In the genomic region with DNA sequence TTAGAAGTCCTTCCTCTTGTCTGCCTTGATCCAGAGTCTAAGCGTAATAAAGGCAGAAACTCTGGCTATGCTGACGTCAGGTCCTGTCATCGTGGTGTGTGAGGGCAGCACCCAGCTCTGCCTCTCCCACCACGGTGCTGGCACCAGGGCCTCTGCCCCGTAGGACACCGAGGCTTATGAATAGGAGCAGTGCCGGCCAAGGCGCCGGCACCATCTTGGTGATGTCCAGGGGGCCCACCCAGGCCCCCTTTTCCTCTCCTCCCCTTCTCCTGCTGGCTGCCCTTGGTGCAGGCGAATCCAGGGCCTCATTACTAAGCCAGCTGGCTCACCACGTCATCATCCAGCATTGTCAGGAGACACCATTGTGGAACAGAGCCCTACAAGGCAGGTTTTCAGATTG, we compare ENCODE assay signal across 15 cellular contexts.
A peak's percentile ranks its signal among the peaks of the same experiment; 100 is the strongest.
DNase-seq lines count a peak whose midpoint lies in the region; ATAC-seq, FAIRE-seq and TF ChIP-seq lines count a peak whose summit lies in the region.
"Had no signal": no experiment of that assay in that cellular context is flagged by ENCODE, and none has a peak within 500 bp of the region (broad histone marks: within the 10 kb centered on the region; RNA-seq: fewer than 3 reads in every experiment).

No MANE protein-coding gene starts in this region.

- WGBS in esophagus, 2 donors, result 38 to 48% methylated on average over 10 to 11 of the region's 11 CpGs
- 70% methylated on average over 11 of the region's 11 CpGs for WGBS in liver
- 54 to 74% (median 72%) methylated on average over 11 of the region's 11 CpGs for WGBS in small intestine, 3 donors

- peak overlapping the region; percentile 84 to 96 for H3K27ac ChIP-seq in esophagus (ENCODE audit: low read depth in 2 of 2, low read length in 1 of 2)
- peak overlapping the region; percentile 44 to 80 for H3K27ac ChIP-seq in liver (ENCODE audit: low read depth in 1 of 2, low read length in 2 of 2)
- H3K27ac ChIP-seq in small intestine (ENCODE audit: low read depth in 1 of 2, low read length in 1 of 2), result peak overlapping the region; percentile 64 to 85
- H3K27ac ChIP-seq: SK-N-MC had no signal

- H3K36me3 ChIP-seq in esophagus (ENCODE audit: control insufficient read depth in 2 of 2, insufficient read depth in 2 of 2, low read length in 1 of 2) (peaks cover 14 to 23% of the 10 kb centered on the region in 2 donors), liver (ENCODE audit: control insufficient read depth in 4 of 4, insufficient read depth in 3 of 4, low read depth in 1 of 4, low read length in 3 of 4) (peaks cover 14 to 62% (median 43%) of the 10 kb centered on the region in 4 donors), small intestine (ENCODE audit: control insufficient read depth in 2 of 2, insufficient read depth in 2 of 2, low read length in 2 of 2) (peaks cover 3 to 10% of the 10 kb centered on the region in 2 donors)

- no peak for TF ChIP-seq CTCF in liver (IDR thresholded peaks at IDR 0.05; ENCODE audit: low read depth, low read length, missing input control)

- peaks cover 13 to 25% of the 10 kb centered on the region in 2 donors for H3K4me1 ChIP-seq in esophagus (ENCODE audit: control insufficient read depth in 2 of 2, insufficient read depth in 2 of 2, low read length in 1 of 2)
- H3K4me1 ChIP-seq in liver (ENCODE audit: control insufficient read depth in 4 of 4, insufficient read depth in 4 of 4, low read length in 3 of 4), result peaks cover 18 to 82% (median 60%) of the 10 kb centered on the region in 4 donors
- H3K4me1 ChIP-seq in small intestine (ENCODE audit: control insufficient read depth in 2 of 2, insufficient read depth in 1 of 2, low read depth in 1 of 2, low read length in 1 of 2), result peaks cover 5 to 7% of the 10 kb centered on the region in 2 donors

- no peak for ATAC-seq in GM21529 (IDR thresholded peaks at IDR 0.05; ENCODE audit: unreplicated experiment)
- ATAC-seq: effector memory CD8-positive, alpha-beta T cell; naive thymus-derived CD8-positive, alpha-beta T cell had no signal

- no peak for TF ChIP-seq RAD21 in liver (IDR thresholded peaks at IDR 0.05)

- DNase-seq in LHCN-M2 (ENCODE audit: low read depth), result peak; percentile 44
- DNase-seq in small intestine, result peak; percentile 29
- DNase-seq in EL, result no peak
- no peak for DNase-seq in medulla oblongata (ENCODE audit: extremely low spot score)
- no peak for DNase-seq in stimulated activated CD8-positive, alpha-beta memory T cell treated with anti-CD3 and anti-CD28 coated beads, Interleukin-4, amount 100 ng/mL, for 48 hours
- DNase-seq: activated B cell treated with CpG ODN at 0.5 μM for 24 hours; effector memory CD8-positive, alpha-beta T cell; naive thymus-derived CD8-positive, alpha-beta T cell; NCI-H1694 treated with DMSO at 0.1 percent for 48 hours had no signal

- H3K27me3 ChIP-seq in esophagus (ENCODE audit: control insufficient read depth in 1 of 2, insufficient read depth in 2 of 2, low read length in 2 of 2) (no peaks in the 10 kb centered on the region), liver (ENCODE audit: control insufficient read depth in 4 of 4, insufficient read depth in 4 of 4, low read length in 3 of 4) (no peaks in the 10 kb centered on the region), small intestine (ENCODE audit: control insufficient read depth in 2 of 2, insufficient read depth in 2 of 2, low read length in 2 of 2) (no peaks in the 10 kb centered on the region)

- H3K9ac ChIP-seq in liver (ENCODE audit: low read depth in 1 of 2, low read length in 2 of 2), result peak overlapping the region in 1 of 2 donors; percentile 24

- H3K9me3 ChIP-seq in esophagus (ENCODE audit: control insufficient read depth in 2 of 2, insufficient read depth in 1 of 2, low read depth in 1 of 2, low read length in 1 of 2) (no peaks in the 10 kb centered on the region), liver (ENCODE audit: control insufficient read depth in 4 of 4, low read length in 3 of 4) (no peaks in the 10 kb centered on the region), small intestine (ENCODE audit: control insufficient read depth, low read depth) (no peaks in the 10 kb centered on the region)

- no peak for FAIRE-seq in small intestine (lab: Jason Lieb, UNC)
- FAIRE-seq: G401.6, GM18507 had no signal

- H3K4me3 ChIP-seq in esophagus (ENCODE audit: low read depth in 1 of 2, low read length in 2 of 2) (no peak overlapping the region), liver (ENCODE audit: low read depth in 1 of 3, low read length in 3 of 3) (no peak overlapping the region), small intestine (ENCODE audit: low read depth in 1 of 2, low read length in 2 of 2) (no peak overlapping the region)
- H3K4me3 ChIP-seq: SK-N-MC had no signal

TF ChIP-seq in liver, 16 proteins besides CTCF, POLR2A, EP300 and RAD21:
- TF ChIP-seq HNF4G (IDR thresholded peaks at IDR 0.05), result no peak

Comparison
In these comparisons a context has a peak if more than half of its experiments do, and no peak if none do; other contexts are left out.
1. DNase-seq: peak in LHCN-M2 (single experiment) and small intestine (single experiment); none in EL (single experiment), medulla oblongata (single experiment) and stimulated activated CD8-positive, alpha-beta memory T cell treated with anti-CD3 and anti-CD28 coated beads, Interleukin-4, amount 100 ng/mL, for 48 hours (single experiment).
2. Peak in every context shown above with its lines, with median percentiles within 50 percentile points of each other: H3K27ac ChIP-seq.